Comparison of ENCODE assay signal across 1 cellular context in the genomic region with DNA sequence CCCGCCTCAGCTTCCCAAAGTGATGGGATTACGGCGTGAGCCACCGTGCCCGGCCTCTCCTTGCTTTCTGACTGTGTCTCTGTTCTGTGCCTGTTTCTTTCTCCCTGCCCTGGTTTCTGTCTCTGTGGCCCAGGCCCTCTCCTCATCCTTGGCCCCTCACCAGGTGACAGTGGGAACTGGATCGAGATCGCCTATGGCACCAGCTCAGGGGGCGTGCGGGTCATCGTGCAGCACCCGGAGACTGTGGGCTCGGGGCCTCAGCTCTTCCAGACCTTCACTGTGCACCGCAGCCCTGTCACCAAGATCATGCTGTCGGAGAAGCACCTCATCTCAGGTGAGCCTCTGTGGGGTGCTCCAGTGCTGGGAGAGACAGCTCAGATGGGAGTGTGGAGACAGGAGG.
TF ChIP-seq lines count a peak whose summit lies in the region.

No MANE protein-coding gene starts in this region.

TF ChIP-seq in A549, 52 proteins besides CTCF, POLR2A, EP300 and RAD21:
- no peak for TF ChIP-seq FOXS1 (CRISPR knock-in tag; IDR thresholded peaks at IDR 0.05)
- no peak for TF ChIP-seq CBX8 (IDR thresholded peaks at IDR 0.05)
- TF ChIP-seq, protein P1, sequence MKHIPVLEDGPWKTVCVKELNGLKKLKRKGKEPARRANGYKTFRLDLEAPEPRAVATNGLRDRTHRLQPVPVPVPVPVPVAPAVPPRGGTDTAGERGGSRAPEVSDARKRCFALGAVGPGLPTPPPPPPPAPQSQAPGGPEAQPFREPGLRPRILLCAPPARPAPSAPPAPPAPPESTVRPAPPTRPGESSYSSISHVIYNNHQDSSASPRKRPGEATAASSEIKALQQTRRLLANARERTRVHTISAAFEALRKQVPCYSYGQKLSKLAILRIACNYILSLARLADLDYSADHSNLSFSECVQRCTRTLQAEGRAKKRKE (CRISPR knock-in tag; IDR thresholded peaks at IDR 0.05; ENCODE audit: low read depth): no peak
- TF ChIP-seq MYC (IDR thresholded peaks at IDR 0.05; ENCODE audit: borderline replicate concordance, low read length): no peak
- no peak for TF ChIP-seq ZSCAN20 (CRISPR knock-in tag; IDR thresholded peaks at IDR 0.05)
- no peak for TF ChIP-seq MAZ (IDR thresholded peaks at IDR 0.05; ENCODE audit: borderline replicate concordance, low read depth, low read length)
